8 cellular contexts compared by ENCODE assay signal in the genomic region with DNA sequence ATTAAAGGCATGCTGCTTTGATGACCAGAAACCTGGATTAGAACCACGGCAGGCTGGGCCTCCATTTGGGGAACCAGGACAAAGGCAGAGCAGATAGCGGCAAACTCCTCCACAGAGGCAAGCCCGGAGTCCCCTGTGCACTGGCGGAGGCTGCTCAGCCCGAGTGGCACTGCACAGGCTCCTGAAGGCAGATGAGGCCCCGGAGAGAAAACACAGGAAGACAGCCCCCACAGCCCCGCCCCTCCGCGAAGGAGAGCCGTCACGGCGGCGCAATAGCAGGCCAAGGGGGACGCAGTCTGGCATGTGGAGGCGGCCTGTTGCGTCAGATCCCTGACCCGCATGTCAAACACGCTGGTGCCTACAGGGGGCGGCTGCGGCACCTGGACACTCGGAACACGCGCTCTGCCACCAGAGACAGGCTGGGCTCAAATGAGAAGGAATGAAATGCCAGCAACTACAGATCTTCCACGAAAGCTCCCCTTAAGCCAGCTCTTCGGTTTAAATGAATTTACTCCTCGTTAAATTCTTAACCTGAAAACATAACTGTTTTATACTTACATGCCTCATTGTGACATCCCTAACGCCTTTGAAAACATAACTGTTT.
DNase-seq lines count a peak whose midpoint lies in the region; ATAC-seq and TF ChIP-seq lines count a peak whose summit lies in the region.

No MANE protein-coding gene starts in this region.

- H3F3A ChIP-seq in PC-9 (ENCODE audit: insufficient read depth, low read depth) (peaks cover 2% of the 10 kb centered on the region; the same call in 1 of the 2 replicates), neural cell (ENCODE audit: insufficient read depth, low read length, poor library complexity, severe bottlenecking) (no peaks in the 10 kb centered on the region)

- peaks cover 8% of the 10 kb centered on the region for H4K20me1 ChIP-seq in PC-9 (ENCODE audit: insufficient read depth)
- H4K20me1 ChIP-seq in neural cell (ENCODE audit: insufficient read depth), result no peaks in the 10 kb centered on the region

- peak; percentile 61 for ATAC-seq in GM19372 (IDR thresholded peaks at IDR 0.05; ENCODE audit: low read depth, unreplicated experiment)
- no peak for ATAC-seq in GM19395 (IDR thresholded peaks at IDR 0.05; ENCODE audit: unreplicated experiment)

- H3K36me3 ChIP-seq in PC-9 (ENCODE audit: low read depth) (no peaks in the 10 kb centered on the region), neural cell (ENCODE audit: insufficient read depth, low read length) (no peaks in the 10 kb centered on the region), stomach smooth muscle (ENCODE audit: control insufficient read depth in 2 of 2, insufficient read depth in 2 of 2, low read length in 2 of 2) (no peaks in the 10 kb centered on the region)

- TF ChIP-seq EP300 in neural cell (conservative IDR thresholded peaks at IDR 0.05; ENCODE audit: poor library complexity, severe bottlenecking), result no peak

- no TSS peak for BruUV-seq in PC-9 (replicated peaks; lab: Mats Ljungman, UMichigan)

- H3K27ac ChIP-seq in PC-9, result no peak overlapping the region
- no peak overlapping the region for H3K27ac ChIP-seq in neural cell (ENCODE audit: low read length)
- H3K27ac ChIP-seq in stomach smooth muscle (ENCODE audit: low read length), result peak overlapping the region; percentile 49

- H2AFZ ChIP-seq in PC-9 (no peak overlapping the region), neural cell (ENCODE audit: low read depth, low read length) (no peak overlapping the region)

- H3K9ac ChIP-seq in neural cell (ENCODE audit: low read length) (no peak overlapping the region), stomach smooth muscle (ENCODE audit: low read length in 2 of 2) (peak overlapping the region; percentile 42 to 63)

- POLR2A ChIA-PET in PC-9 (lab: Charles Lee; ENCODE audit: unreplicated experiment), result no interaction called here

- H3K9me3 ChIP-seq in PC-9 (ENCODE audit: insufficient read depth, low read depth) (no peaks in the 10 kb centered on the region), neural cell (ENCODE audit: low read length) (no peaks in the 10 kb centered on the region), stomach smooth muscle (ENCODE audit: control insufficient read depth in 2 of 2, low read length in 2 of 2) (no peaks in the 10 kb centered on the region)

- CTCF ChIA-PET in PC-9 (lab: Charles Lee), result no interaction called here

- DNase-seq in PC-9 (no peak), fibroblast of pulmonary artery (ENCODE audit: low read depth) (peak; percentile 96)
- DNase-seq in activated T-helper 9 cell treated with anti-CD3 and anti-CD28 coated beads, Interleukin-2, amount 50 U/mL, for 16 hours (ENCODE audit: low read depth), result peak; percentile 28
- DNase-seq in NK-92 treated with Interleukin-12 subunit alpha and Interleukin-12 subunit beta, amount 100 ng/mL, for 24 hours (lab: John Stamatoyannopoulos, UW), result no peak

- H3K4me2 ChIP-seq in PC-9 (no peak overlapping the region), neural cell (ENCODE audit: low read length) (no peak overlapping the region)

- no peaks in the 10 kb centered on the region for H3K79me2 ChIP-seq in PC-9 (ENCODE audit: low read depth)
- H3K79me2 ChIP-seq in neural cell (replicated peaks; ENCODE audit: insufficient read depth, low read length), result no peaks in the 10 kb centered on the region

- TF ChIP-seq CTCF in PC-9 (conservative IDR thresholded peaks at IDR 0.05), result peak; percentile 28; the same call in 1 of the 2 replicates
- peak; percentile 76 for TF ChIP-seq CTCF in fibroblast of pulmonary artery (IDR thresholded peaks at IDR 0.05; ENCODE audit: low read length, missing control alignments)
- TF ChIP-seq CTCF in neural cell (IDR thresholded peaks at IDR 0.05; ENCODE audit: poor library complexity, severe bottlenecking), result peak; percentile 46

- H3K4me1 ChIP-seq in PC-9 (replicated peaks; ENCODE audit: insufficient read depth) (no peaks in the 10 kb centered on the region), stomach smooth muscle (ENCODE audit: control insufficient read depth, insufficient read depth, low read length) (peaks cover 27% of the 10 kb centered on the region)

- H3K4me3 ChIP-seq in PC-9, result no peak overlapping the region
- H3K4me3 ChIP-seq in fibroblast of pulmonary artery (replicated peaks; ENCODE audit: low read depth, low read length), result no peak overlapping the region
- H3K4me3 ChIP-seq in neural cell (ENCODE audit: low read length), result no peak overlapping the region
- peak overlapping the region; percentile 59 to 65 for H3K4me3 ChIP-seq in stomach smooth muscle (ENCODE audit: low read length in 2 of 2)

- H3K9me2 ChIP-seq in PC-9 (ENCODE audit: insufficient read depth) (no peaks in the 10 kb centered on the region), neural cell (ENCODE audit: insufficient read depth, low read length) (no peaks in the 10 kb centered on the region)

- intact Hi-C loops in PC-9 (cut with micrococcal nuclease; ENCODE audit: unreplicated experiment), result no loop called here

- no peak for TF ChIP-seq RAD21 in neural cell (conservative IDR thresholded peaks at IDR 0.05)

- no peaks in the 10 kb centered on the region for H3K27me3 ChIP-seq in PC-9 (ENCODE audit: insufficient read depth, low read depth)
- H3K27me3 ChIP-seq in neural cell (ENCODE audit: insufficient read depth, low read depth, low read length), result no peaks in the 10 kb centered on the region
- no peaks in the 10 kb centered on the region for H3K27me3 ChIP-seq in stomach smooth muscle (ENCODE audit: control insufficient read depth in 1 of 2, insufficient read depth in 2 of 2, low read length in 2 of 2)

TF ChIP-seq in neural cell, 6 proteins besides CTCF, POLR2A, EP300 and RAD21:
- TF ChIP-seq SMC3 (conservative IDR thresholded peaks at IDR 0.05; ENCODE audit: poor library complexity) (peak; percentile 31), EZH2 (IDR thresholded peaks at IDR 0.05; ENCODE audit: borderline replicate concordance, insufficient read depth, low read length, poor library complexity, severe bottlenecking) (no peak)

Comparison
In these comparisons a context has a peak if more than half of its experiments do, and no peak if none do; other contexts are left out.
1. DNase-seq: peak in activated T-helper 9 cell treated with anti-CD3 and anti-CD28 coated beads, Interleukin-2, amount 50 U/mL, for 16 hours (single experiment) and fibroblast of pulmonary artery (single experiment); none in PC-9 (0 of 2) and NK-92 treated with Interleukin-12 subunit alpha and Interleukin-12 subunit beta, amount 100 ng/mL, for 24 hours (single experiment).
2. H3K4me3 ChIP-seq: peak in stomach smooth muscle (2 of 2); none in PC-9 (single experiment), fibroblast of pulmonary artery (single experiment) and neural cell (single experiment).
3. Peak in every context shown above with its lines, with median percentiles within 50 percentile points of each other: CTCF ChIP-seq.